In the genomic region with DNA sequence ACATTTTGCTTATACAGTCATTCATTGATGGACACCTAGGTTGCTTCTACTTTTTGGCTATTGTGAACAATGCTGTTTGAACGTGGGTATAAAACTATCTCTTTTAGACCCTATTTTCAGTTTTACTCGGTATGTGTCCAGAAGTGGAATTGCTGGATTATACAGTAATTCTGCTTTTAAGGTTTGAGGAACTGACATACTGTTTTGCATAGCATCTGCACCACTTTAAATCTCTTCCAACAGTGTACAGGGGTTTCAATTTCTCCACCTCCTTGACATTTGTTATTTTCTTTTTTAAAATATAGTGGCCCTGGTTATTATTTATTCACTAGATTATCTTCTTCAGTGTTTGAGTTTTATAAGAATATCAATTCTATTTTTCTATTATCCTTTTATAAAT, we compare ENCODE assay signal across 1 cellular context.
TF ChIP-seq lines count a peak whose summit lies in the region.

No MANE protein-coding gene starts in this region.

TF ChIP-seq in SK-N-SH treated with all-trans-retinoic acid at 6 μM for 48 hours, 23 proteins besides CTCF, POLR2A, EP300 and RAD21 (continued from another document):
- TF ChIP-seq BACH2 (CRISPR knock-in tag; IDR thresholded peaks at IDR 0.05; ENCODE audit: borderline replicate concordance) (no peak), ARNTL (CRISPR knock-in tag; IDR thresholded peaks at IDR 0.05; ENCODE audit: borderline replicate concordance, low read depth) (no peak), PPARA (CRISPR knock-in tag; IDR thresholded peaks at IDR 0.05; ENCODE audit: borderline replicate concordance) (no peak), POU6F1 (CRISPR knock-in tag; IDR thresholded peaks at IDR 0.05; ENCODE audit: borderline replicate concordance, low read depth) (no peak), ZFP3 (CRISPR knock-in tag; IDR thresholded peaks at IDR 0.05) (no peak), PATZ1 (CRISPR knock-in tag; IDR thresholded peaks at IDR 0.05; ENCODE audit: borderline replicate concordance) (no peak), ESRRG (CRISPR knock-in tag; IDR thresholded peaks at IDR 0.05) (no peak), GLIS3 (CRISPR knock-in tag; IDR thresholded peaks at IDR 0.05) (no peak), OSR1 (CRISPR knock-in tag; IDR thresholded peaks at IDR 0.05) (no peak), TCF4 (CRISPR knock-in tag; IDR thresholded peaks at IDR 0.05; ENCODE audit: borderline replicate concordance) (no peak), ZNF565 (CRISPR knock-in tag; conservative IDR thresholded peaks at IDR 0.05; ENCODE audit: low read depth) (no peak), SNAI2 (CRISPR knock-in tag; IDR thresholded peaks at IDR 0.05) (no peak), RARB (CRISPR knock-in tag; IDR thresholded peaks at IDR 0.05) (no peak), ZFP30 (CRISPR knock-in tag; IDR thresholded peaks at IDR 0.05) (no peak), CSRNP3 (CRISPR knock-in tag; IDR thresholded peaks at IDR 0.05) (no peak)
- TF ChIP-seq, protein P1, sequence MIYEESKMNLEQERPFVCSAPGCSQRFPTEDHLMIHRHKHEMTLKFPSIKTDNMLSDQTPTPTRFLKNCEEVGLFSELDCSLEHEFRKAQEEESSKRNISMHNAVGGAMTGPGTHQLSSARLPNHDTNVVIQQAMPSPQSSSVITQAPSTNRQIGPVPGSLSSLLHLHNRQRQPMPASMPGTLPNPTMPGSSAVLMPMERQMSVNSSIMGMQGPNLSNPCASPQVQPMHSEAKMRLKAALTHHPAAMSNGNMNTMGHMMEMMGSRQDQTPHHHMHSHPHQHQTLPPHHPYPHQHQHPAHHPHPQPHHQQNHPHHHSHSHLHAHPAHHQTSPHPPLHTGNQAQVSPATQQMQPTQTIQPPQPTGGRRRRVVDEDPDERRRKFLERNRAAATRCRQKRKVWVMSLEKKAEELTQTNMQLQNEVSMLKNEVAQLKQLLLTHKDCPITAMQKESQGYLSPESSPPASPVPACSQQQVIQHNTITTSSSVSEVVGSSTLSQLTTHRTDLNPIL (CRISPR knock-in tag; IDR thresholded peaks at IDR 0.05; ENCODE audit: low read depth), result no peak
